19 cellular contexts compared by ENCODE assay signal in the genomic region with DNA sequence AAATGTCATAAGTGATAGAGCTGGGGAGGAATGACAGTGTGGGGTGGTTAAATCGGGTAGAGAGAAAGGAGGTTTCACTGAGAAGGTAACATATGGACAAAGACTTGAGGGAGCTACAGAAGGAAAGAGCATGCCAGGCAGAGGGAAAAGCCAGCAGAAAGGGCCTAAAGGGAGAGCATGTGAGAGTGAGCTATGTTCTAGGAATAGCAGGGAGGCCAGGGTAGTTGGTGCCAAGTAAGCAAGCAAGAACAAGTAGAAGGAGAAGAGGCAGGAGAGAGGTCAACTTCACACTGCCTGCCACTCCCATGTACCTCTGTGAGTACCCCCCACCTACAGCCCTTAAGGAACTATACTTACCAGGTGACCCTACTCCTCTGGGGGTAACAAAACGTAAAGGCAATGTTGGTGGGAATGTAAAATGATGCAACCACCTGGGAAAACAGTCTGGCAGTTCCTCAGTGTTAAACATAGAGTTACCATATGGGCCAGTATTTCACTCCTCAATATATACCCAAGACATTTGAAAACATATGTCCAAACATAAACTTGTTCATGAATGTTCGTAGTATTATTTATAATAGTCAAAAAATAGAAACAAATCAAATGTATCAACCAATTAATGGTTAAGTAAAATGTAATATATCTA.
A peak's percentile ranks its signal among the peaks of the same experiment; 100 is the strongest.
DNase-seq lines count a peak whose midpoint lies in the region; ATAC-seq lines count a peak whose summit lies in the region.
"Had no signal": no experiment of that assay in that cellular context is flagged by ENCODE, and none has a peak within 500 bp of the region (broad histone marks: within the 10 kb centered on the region; RNA-seq: fewer than 3 reads in every experiment).

No MANE protein-coding gene starts in this region.

- intact Hi-C loops in Right ventricle myocardium superior (cut with DNase I), result no loop called here

- H3K36me3 Mint-ChIP-seq in T-cell, result peaks cover 7% of the 10 kb centered on the region

- peak; percentile 41 for DNase-seq in DMS 273 (lab: John Stamatoyannopoulos, UW; ENCODE audit: unreplicated experiment)
- no peak for DNase-seq in T-cell
- no peak for DNase-seq in Right ventricle myocardium superior
- peak; percentile 2 for DNase-seq in pons (ENCODE audit: low spot score)
- no peak for DNase-seq in NCI-H774 (lab: John Stamatoyannopoulos, UW)
- DNase-seq: activated CD4-positive, alpha-beta T cell treated with anti-CD3 and anti-CD28 coated beads for 36 hours; erythroblast; IMR-90; left colon; NCI-H1694; NCI-H2227 treated with DMSO at 0.1 percent for 48 hours; right lobe of liver; RPMI8226; stimulated activated naive CD4-positive, alpha-beta T cell had no signal

- no peak overlapping the region for H3K4me3 Mint-ChIP-seq in T-cell
- H3K4me3 Mint-ChIP-seq: activated CD4-positive, alpha-beta T cell treated with anti-CD3 and anti-CD28 coated beads for 36 hours; activated T-helper 1 cell treated with anti-CD3 and anti-CD28 coated beads, Interleukin-12 subunit alpha, Interleukin-12 subunit beta, Interleukin-2, Interleukin-4 antibody, amounts not matched to agents 30 ng/mL and 10 ng/mL and 1 ng/mL, durations not matched to agents 14 hours and 24 hours and 36 hours had no signal

- H3K27me3 Mint-ChIP-seq in T-cell, result no peaks in the 10 kb centered on the region
- H3K27me3 Mint-ChIP-seq: activated CD4-positive, alpha-beta T cell treated with anti-CD3 and anti-CD28 coated beads for 36 hours had no signal

- POLR2A ChIA-PET in T-cell (lab: Charles Lee), result interaction anchor here (0.6 kb wide), 2 partner anchors 138 to 249 kb away, joined by 8 to 10 read pairs; no protein-coding TSS in a partner anchor

- ATAC-seq in T-cell (replicated peaks in 1 of 4) (no peak), Right ventricle myocardium superior (ENCODE audit: poor library complexity) (peak; percentile 93), HG03442 (IDR thresholded peaks at IDR 0.05; ENCODE audit: unreplicated experiment) (no peak), HG02852 (IDR thresholded peaks at IDR 0.05; ENCODE audit: unreplicated experiment) (no peak), GM19455 (IDR thresholded peaks at IDR 0.05; ENCODE audit: unreplicated experiment) (no peak)
- ATAC-seq: activated CD4-positive, alpha-beta T cell treated with anti-CD3 and anti-CD28 coated beads for 36 hours; HCT116; left colon had no signal

- no peaks in the 10 kb centered on the region for H3K9me3 Mint-ChIP-seq in T-cell
- H3K9me3 Mint-ChIP-seq: activated T-helper 1 cell treated with anti-CD3 and anti-CD28 coated beads, Interleukin-12 subunit alpha, Interleukin-12 subunit beta, Interleukin-2, Interleukin-4 antibody, amounts not matched to agents 30 ng/mL and 10 ng/mL and 1 ng/mL, durations not matched to agents 14 hours and 24 hours and 36 hours had no signal

- CTCF ChIA-PET in T-cell (lab: Charles Lee), result interaction anchor here in 1 of 2 donors (0.6 to 0.8 kb wide), 2 partner anchors 43 to 430 kb away, joined by 3 read pairs; no protein-coding TSS in a partner anchor

- peaks cover 42 to 48% (median 43%) of the 10 kb centered on the region in 3 donors for H3K4me1 Mint-ChIP-seq in T-cell

- H3K27ac Mint-ChIP-seq in T-cell, result peak overlapping the region; percentile 18 to 24
- H3K27ac Mint-ChIP-seq: activated CD4-positive, alpha-beta T cell treated with anti-CD3 and anti-CD28 coated beads for 36 hours; activated T-helper 1 cell treated with anti-CD3 and anti-CD28 coated beads, Interleukin-12 subunit alpha, Interleukin-12 subunit beta, Interleukin-2, Interleukin-4 antibody, amounts not matched to agents 30 ng/mL and 10 ng/mL and 1 ng/mL, durations not matched to agents 14 hours and 24 hours and 36 hours had no signal

Comparison
In these comparisons a context has a peak if more than half of its experiments do, and no peak if none do; other contexts are left out.
1. DNase-seq: peak in DMS 273 (single experiment) and pons (single experiment); none in T-cell (0 of 34), Right ventricle myocardium superior (single experiment) and NCI-H774 (single experiment).